In genomic region chr17:22128171-22128570, GRCh38 we compare ENCODE assay signal across 33 cellular contexts.
"Had no signal": no experiment of that assay in that cellular context is flagged by ENCODE, and none has a peak within 500 bp of the region (broad histone marks: within the 10 kb centered on the region; RNA-seq: fewer than 3 reads in every experiment).

No MANE protein-coding gene starts in this region.

- H3K4me3 ChIP-seq: adrenal gland, ascending aorta, body of pancreas, breast epithelium, cardiac muscle cell had no signal

- FAIRE-seq: astrocyte, bronchial epithelial cell had no signal

- H3K36me3 ChIP-seq: adrenal gland, ascending aorta, brain microvascular endothelial cell, breast epithelium, cardiac muscle cell had no signal

- H3K27me3 ChIP-seq: adrenal gland, ascending aorta, body of pancreas, brain microvascular endothelial cell, breast epithelium, cardiac muscle cell had no signal

- H3K9me3 ChIP-seq: adrenal gland, ascending aorta, body of pancreas, breast epithelium had no signal

- DNase-seq: activated effector memory CD4-positive, alpha-beta T cell treated with anti-CD3 and anti-CD28 coated beads, Interleukin-2, amount 50 U/mL, for 16 hours; activated effector memory CD4-positive, alpha-beta T cell treated with Interleukin-2 at 50 U/mL for 16 hours; activated gamma-delta T cell; activated gamma-delta T cell treated with Interleukin-2 at 50 U/mL for 16 hours; activated naive CD4-positive, alpha-beta T cell; activated naive CD4-positive, alpha-beta T cell treated with anti-CD3 and anti-CD28 coated beads for 36 hours; activated naive CD4-positive, alpha-beta T cell treated with anti-CD3 and anti-CD28 coated beads, Interleukin-2, amount 10 ng/mL, durations not matched to agents 7 days and 5 days; activated naive CD4-positive, alpha-beta T cell treated with anti-CD3 and anti-CD28 coated beads, Interleukin-2, amount 50 U/mL, for 16 hours; activated naive CD4-positive, alpha-beta T cell treated with Interleukin-2 at 50 U/mL for 16 hours; activated naive CD8-positive, alpha-beta T cell treated with anti-CD3 and anti-CD28 coated beads for 36 hours; activated naive CD8-positive, alpha-beta T cell treated with anti-CD3 and anti-CD28 coated beads, Interleukin-2, amount 10 ng/mL, durations not matched to agents 7 days and 5 days; activated naive CD8-positive, alpha-beta T cell treated with anti-CD3 and anti-CD28 coated beads, Interleukin-2, amount 50 U/mL, for 24 hours; activated T-cell treated with anti-CD3 and anti-CD28 coated beads, Interleukin-2, amount 50 U/mL, for 24 hours; activated T-cell treated with anti-CD3 and anti-CD28 coated beads, Interleukin-2, amount 50 U/mL, for 4 hours; activated T-cell treated with anti-CD3 and anti-CD28 coated beads, Interleukin-2, amount 50 U/mL, for 48 hours; activated T-cell treated with anti-CD3 and anti-CD28 coated beads, Interleukin-2, amount 50 U/mL, for 72 hours; adrenal gland; amniotic stem cell; amygdala; anterior cingulate cortex; aorta; body of pancreas; brain microvascular endothelial cell; caudate nucleus; central memory CD4-positive, alpha-beta T cell; cerebellar nuclear complex had no signal

- ATAC-seq: activated naive CD4-positive, alpha-beta T cell treated with anti-CD3 and anti-CD28 coated beads, Interleukin-2, amount 50 U/mL, for 72 hours; activated naive CD8-positive, alpha-beta T cell treated with anti-CD3 and anti-CD28 coated beads, Interleukin-2, amount 50 U/mL, for 24 hours; activated T-cell treated with anti-CD3 and anti-CD28 coated beads, Interleukin-2, amount 50 U/mL, for 4 hours; activated T-cell treated with anti-CD3 and anti-CD28 coated beads, Interleukin-2, amount 50 U/mL, for 72 hours; activated T-helper 17 cell treated with anti-CD3 and anti-CD28 coated beads, Interleukin-2, amount 50 U/mL, for 72 hours; body of pancreas had no signal

- H3K4me1 ChIP-seq: adrenal gland, ascending aorta, body of pancreas, breast epithelium had no signal

- H3K27ac ChIP-seq: adrenal gland, ascending aorta, body of pancreas, brain microvascular endothelial cell, breast epithelium, cardiac muscle cell had no signal
